ENCODE assay signal across 33 cellular contexts in genomic region chr2:236583621-236584203, GRCh38. TPM values are rescaled to one million over a fixed set of nuclear protein-coding genes. Genes with fewer than 3 reads are reported as not detected.
"Had no signal": no experiment of that assay in that cellular context is flagged by ENCODE, and none has a peak within 500 bp of the region (broad histone marks: within the 10 kb centered on the region; RNA-seq: fewer than 3 reads in every experiment).

No MANE protein-coding gene starts in this region.

- H3K9me3 ChIP-seq: gastroesophageal sphincter, right lobe of liver, testis, transverse colon, uterus had no signal

- H3K27me3 Mint-ChIP-seq: activated CD4-positive, alpha-beta memory T cell treated with anti-CD3 and anti-CD28 coated beads for 36 hours; activated naive CD4-positive, alpha-beta T cell treated with anti-CD3 and anti-CD28 coated beads, Interleukin-2, amount 50 U/mL, for 24 hours; activated naive CD8-positive, alpha-beta T cell treated with anti-CD3 and anti-CD28 coated beads, Interleukin-2, amount 50 U/mL, for 24 hours; activated T-cell treated with anti-CD3 and anti-CD28 coated beads, Interleukin-2, amount 50 U/mL, for 24 hours; activated T-helper 17 cell treated with anti-CD3 and anti-CD28 coated beads, Interleukin-2, amount 50 U/mL, for 72 hours; effector memory CD8-positive, alpha-beta T cell; naive B cell had no signal

- H3K27ac ChIP-seq: left ventricle myocardium inferior, parathyroid adenoma, right lobe of liver, testis, transverse colon, uterus, VCaP had no signal

- H3K4me3 ChIP-seq: gastroesophageal sphincter, left ventricle myocardium inferior, lung, right lobe of liver, smooth muscle cell, testis, transverse colon, uterus had no signal

- H3K79me2 ChIP-seq: parathyroid adenoma had no signal

- H3K27me3 ChIP-seq: gastroesophageal sphincter, right lobe of liver, testis, transverse colon, uterus had no signal

- H3K4me2 ChIP-seq: smooth muscle cell had no signal

- ATAC-seq: activated CD4-positive, CD25-positive, alpha-beta regulatory T cell treated with anti-CD3 and anti-CD28 coated beads, Interleukin-2, amount 50 U/mL, for 24 hours; activated naive CD8-positive, alpha-beta T cell treated with anti-CD3 and anti-CD28 coated beads, Interleukin-2, amount 50 U/mL, for 24 hours; activated T-helper 17 cell treated with anti-CD3 and anti-CD28 coated beads, Interleukin-2, amount 50 U/mL, for 72 hours; effector memory CD8-positive, alpha-beta T cell; right lobe of liver had no signal

- H3K27ac Mint-ChIP-seq: activated CD4-positive, alpha-beta memory T cell treated with anti-CD3 and anti-CD28 coated beads for 36 hours; activated naive CD4-positive, alpha-beta T cell treated with anti-CD3 and anti-CD28 coated beads, Interleukin-2, amount 50 U/mL, for 24 hours; activated naive CD8-positive, alpha-beta T cell treated with anti-CD3 and anti-CD28 coated beads, Interleukin-2, amount 50 U/mL, for 24 hours; activated T-cell treated with anti-CD3 and anti-CD28 coated beads, Interleukin-2, amount 50 U/mL, for 24 hours; effector memory CD8-positive, alpha-beta T cell; nephron progenitor cell; T-helper 1 cell treated with Interleukin-12 subunit alpha and Interleukin-12 subunit beta and Interleukin-4 antibody, amounts not matched to agents 30 μg/mL and 1 μg/mL, for 36 hours had no signal

- H3K9me3 Mint-ChIP-seq: activated naive CD4-positive, alpha-beta T cell treated with anti-CD3 and anti-CD28 coated beads, Interleukin-2, amount 50 U/mL, for 24 hours; activated T-helper 17 cell treated with anti-CD3 and anti-CD28 coated beads, Interleukin-2, amount 50 U/mL, for 72 hours; effector memory CD8-positive, alpha-beta T cell; T-helper 1 cell treated with Interleukin-12 subunit alpha and Interleukin-12 subunit beta and Interleukin-4 antibody, amounts not matched to agents 30 μg/mL and 1 μg/mL, for 36 hours had no signal

- FAIRE-seq: TTC549 had no signal

- H3K36me3 ChIP-seq: transverse colon, uterus had no signal

- H3K4me1 ChIP-seq: parathyroid adenoma, right lobe of liver, testis, uterus had no signal

- H3K4me3 Mint-ChIP-seq: activated CD4-positive, alpha-beta memory T cell treated with anti-CD3 and anti-CD28 coated beads for 36 hours; activated naive CD4-positive, alpha-beta T cell treated with anti-CD3 and anti-CD28 coated beads, Interleukin-2, amount 50 U/mL, for 24 hours; activated naive CD8-positive, alpha-beta T cell treated with anti-CD3 and anti-CD28 coated beads, Interleukin-2, amount 50 U/mL, for 24 hours; activated T-cell treated with anti-CD3 and anti-CD28 coated beads, Interleukin-2, amount 50 U/mL, for 24 hours; activated T-helper 17 cell treated with anti-CD3 and anti-CD28 coated beads, Interleukin-2, amount 50 U/mL, for 72 hours; effector memory CD8-positive, alpha-beta T cell; naive B cell; nephron progenitor cell; T-helper 1 cell treated with Interleukin-12 subunit alpha and Interleukin-12 subunit beta and Interleukin-4 antibody, amounts not matched to agents 30 μg/mL and 1 μg/mL, for 36 hours had no signal

- H2AFZ ChIP-seq: parathyroid adenoma had no signal

- H3K9ac ChIP-seq: parathyroid adenoma had no signal

- H3K4me1 Mint-ChIP-seq: activated naive CD8-positive, alpha-beta T cell treated with anti-CD3 and anti-CD28 coated beads, Interleukin-2, amount 50 U/mL, for 24 hours; naive B cell had no signal

- DNase-seq: activated CD4-positive, alpha-beta memory T cell treated with anti-CD3 and anti-CD28 coated beads for 36 hours; activated CD4-positive, alpha-beta T cell treated with anti-CD3 and anti-CD28 coated beads for 48 hours; activated CD8-positive, alpha-beta memory T cell treated with anti-CD3 and anti-CD28 coated beads, Interleukin-2, amount 50 U/mL, for 48 hours; activated naive CD8-positive, alpha-beta T cell treated with anti-CD3 and anti-CD28 coated beads, Interleukin-2, amount 50 U/mL, for 24 hours; activated T-cell treated with anti-CD3 and anti-CD28 coated beads, Interleukin-2, amount 50 U/mL, for 24 hours; amygdala; caudate nucleus; cortex of kidney; effector memory CD8-positive, alpha-beta T cell; left ventricle myocardium inferior; naive B cell; nephron progenitor cell; right lobe of liver; stimulated activated CD4-positive, alpha-beta T cell treated with anti-CD3 and anti-CD28 coated beads, Interleukin-1b, Interleukin-23, amount 100 ng/mL, for 48 hours; stimulated activated CD4-positive, alpha-beta T cell treated with anti-CD3 and anti-CD28 coated beads, Interleukin-4, amount 100 ng/mL, for 4 hours; stimulated activated CD8-positive, alpha-beta memory T cell treated with anti-CD3 and anti-CD28 coated beads, Interleukin-4, amount 100 ng/mL, for 48 hours; stimulated activated naive CD4-positive, alpha-beta T cell; SW 1271; T-helper 9 cell; testis; transverse colon; uterus had no signal

RNA-seq across cellular contexts. Expression of gene ACKR3, which starts 14.1 kb away (rescaled TPM):
- total RNA-seq: fibroblast of villous mesenchyme had no signal
